10 cellular contexts compared by ENCODE assay signal in the genomic region with DNA sequence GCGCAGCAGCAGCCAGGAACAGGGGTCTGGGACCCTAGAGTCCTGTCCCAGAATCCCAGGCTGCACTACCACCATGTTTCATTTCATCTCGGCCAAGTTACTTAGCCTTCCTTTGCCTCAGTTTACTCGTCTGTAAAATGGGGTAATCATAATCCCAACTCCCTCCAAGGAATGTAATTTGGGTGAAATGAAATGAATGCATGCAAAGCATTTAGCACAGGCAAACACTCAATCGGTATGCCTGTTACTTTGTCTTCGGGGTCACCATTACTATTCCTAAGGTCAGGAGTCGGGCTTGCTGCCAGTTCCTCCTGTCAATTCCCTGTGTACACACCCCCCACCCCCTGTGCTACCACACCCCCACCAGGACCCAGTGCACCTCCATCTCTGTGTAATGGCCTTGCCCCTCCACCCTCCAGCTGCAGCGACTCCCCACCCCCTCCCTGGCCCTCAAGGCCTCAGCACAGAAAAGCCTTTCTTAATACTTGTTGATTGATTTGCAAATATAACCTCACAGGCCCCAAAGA. TPM values are rescaled to one million over a fixed set of nuclear protein-coding genes. Genes with fewer than 3 reads are reported as not detected.
DNase-seq lines count a peak whose midpoint lies in the region; ATAC-seq, FAIRE-seq and TF ChIP-seq lines count a peak whose summit lies in the region.
"Had no signal": no experiment of that assay in that cellular context is flagged by ENCODE, and none has a peak within 500 bp of the region (broad histone marks: within the 10 kb centered on the region; RNA-seq: fewer than 3 reads in every experiment).

No MANE protein-coding gene starts in this region.

- peaks cover 59 to 84% (median 67%) of the 10 kb centered on the region in 10 experiments for H3K4me1 ChIP-seq in BLaER1 treated with 17β-estradiol and CSF1 and Interleukin-3, amounts not matched to agents 10 nM and 100 nM
- H3K4me1 ChIP-seq in NT2/D1 (ENCODE audit: insufficient read depth, insufficient read length): peaks cover 21% of the 10 kb centered on the region
- H3K4me1 ChIP-seq in endothelial cell of umbilical vein (ENCODE audit: control insufficient read depth, extremely low read depth, insufficient read depth, low read length): peaks cover 18% of the 10 kb centered on the region
- peaks cover 11% of the 10 kb centered on the region for H3K4me1 ChIP-seq in neural progenitor cell

- intact Hi-C loops in endothelial cell of umbilical vein (cut with micrococcal nuclease): loop anchor here (2.0 to 10.0 kb wide), 3 partner anchors 97 to 315 kb away; no protein-coding TSS in a partner anchor

- peak overlapping the region in 9 of 11 experiments; percentile 85 to 97 (median 93); a peak in 14 of 22 replicates for H3K27ac ChIP-seq in BLaER1 treated with 17β-estradiol and CSF1 and Interleukin-3, amounts not matched to agents 10 nM and 100 nM
- no peak overlapping the region for H3K27ac ChIP-seq in endothelial cell of umbilical vein (ENCODE audit: insufficient read depth, low read depth, low read length)
- no peak overlapping the region for H3K27ac ChIP-seq in neural progenitor cell
- H3K27ac ChIP-seq: KMS-11 had no signal

- peak overlapping the region; percentile 79 to 92 (median 84); a peak in 17 of 20 replicates for H3K4me3 ChIP-seq in BLaER1 treated with 17β-estradiol and CSF1 and Interleukin-3, amounts not matched to agents 10 nM and 100 nM
- H3K4me3 ChIP-seq in NT2/D1 (ENCODE audit: insufficient read length, low read depth) (peak overlapping the region; percentile 72), endothelial cell of umbilical vein (replicated peaks in 1 of 3; ENCODE audit: insufficient read depth in 1 of 3, low read depth in 1 of 3, low read length in 3 of 3) (no peak overlapping the region), neural progenitor cell (peak overlapping the region; percentile 91)

- peaks cover 0 to 13% (median 0%) of the 10 kb centered on the region in 11 experiments; a peak in 2 of 22 replicates for H3K36me3 ChIP-seq in BLaER1 treated with 17β-estradiol and CSF1 and Interleukin-3, amounts not matched to agents 10 nM and 100 nM
- peaks cover 35% of the 10 kb centered on the region for H3K36me3 ChIP-seq in NT2/D1 (ENCODE audit: insufficient read depth, insufficient read length, low read length)
- no peaks in the 10 kb centered on the region for H3K36me3 ChIP-seq in endothelial cell of umbilical vein (ENCODE audit: control insufficient read depth in 2 of 2, extremely low read depth in 1 of 2, insufficient read depth in 2 of 2, low read length in 2 of 2)
- H3K36me3 ChIP-seq in neural progenitor cell: no peaks in the 10 kb centered on the region

- H3K79me2 ChIP-seq in endothelial cell of umbilical vein (ENCODE audit: control insufficient read depth, insufficient read depth, low read length) (no peaks in the 10 kb centered on the region), neural progenitor cell (ENCODE audit: low read depth) (peaks cover 11% of the 10 kb centered on the region)

- POLR2A ChIA-PET in endothelial cell of umbilical vein (lab: Charles Lee): no interaction called here

- DNase-seq in NT2/D1 (ENCODE audit: low read depth, low spot score) (no peak), endothelial cell of umbilical vein (ENCODE audit: low read depth, low spot score) (no peak), neural progenitor cell (ENCODE audit: low spot score) (peak; percentile 15), DMS153 (lab: John Stamatoyannopoulos, UW) (no peak), AML-193 (lab: John Stamatoyannopoulos, UW) (no peak), SW 1271 (lab: John Stamatoyannopoulos, UW) (no peak)

- no peak for TF ChIP-seq CTCF in endothelial cell of umbilical vein (IDR thresholded peaks at IDR 0.05; ENCODE audit: extremely low read depth in 1 of 2, insufficient read depth in 1 of 2, low read depth in 1 of 2, low read length in 2 of 2)
- TF ChIP-seq CTCF in neural progenitor cell (IDR thresholded peaks at IDR 0.05): no peak

- no peak for TF ChIP-seq POLR2A in endothelial cell of umbilical vein (IDR thresholded peaks at IDR 0.05; ENCODE audit: low read depth, low read length)

- BruUV-seq in endothelial cell of umbilical vein (replicated peaks; lab: Mats Ljungman, UMichigan): no TSS peak

- H3K36me3 Mint-ChIP-seq in neural progenitor cell: peaks cover 4% of the 10 kb centered on the region

- peaks cover 16% of the 10 kb centered on the region for H3K27me3 Mint-ChIP-seq in neural progenitor cell (ENCODE audit: insufficient read depth, low read depth)

- H3K4me1 Mint-ChIP-seq in neural progenitor cell: peaks cover 32% of the 10 kb centered on the region

- H3K9me3 Mint-ChIP-seq in neural progenitor cell: peaks cover 5% of the 10 kb centered on the region
- H3K9me3 Mint-ChIP-seq: T-helper 1 cell treated with Interleukin-12 subunit alpha and Interleukin-12 subunit beta and Interleukin-4 antibody, amounts not matched to agents 30 μg/mL and 1 μg/mL, for 36 hours had no signal

- no peak overlapping the region for H2AFZ ChIP-seq in endothelial cell of umbilical vein (ENCODE audit: low read depth, low read length)
- H2AFZ ChIP-seq in neural progenitor cell (replicated peaks): no peak overlapping the region

- peak overlapping the region; percentile 86 to 99 (median 96) for H3K4me2 ChIP-seq in BLaER1 treated with 17β-estradiol and CSF1 and Interleukin-3, amounts not matched to agents 10 nM and 100 nM
- H3K4me2 ChIP-seq in endothelial cell of umbilical vein (ENCODE audit: insufficient read depth, low read length) (peak overlapping the region; percentile 29), neural progenitor cell (peak overlapping the region; percentile 89)
- H3K4me2 ChIP-seq: KMS-11 had no signal

- no peaks in the 10 kb centered on the region for H4K20me1 ChIP-seq in BLaER1 treated with 17β-estradiol and CSF1 and Interleukin-3, amounts not matched to agents 10 nM and 100 nM
- H4K20me1 ChIP-seq in endothelial cell of umbilical vein (replicated peaks; ENCODE audit: control insufficient read depth, extremely low read depth, insufficient read depth, low read length): no peaks in the 10 kb centered on the region
- peaks cover 7% of the 10 kb centered on the region for H4K20me1 ChIP-seq in neural progenitor cell (ENCODE audit: low read depth)

- dilution Hi-C loops in endothelial cell of umbilical vein (cut with MboI; ENCODE audit: extremely low pct_ligation_motif_present, low sequenced_read_pairs): no loop called here

- ATAC-seq in GM19467 (IDR thresholded peaks at IDR 0.05; ENCODE audit: unreplicated experiment): no peak

- H3F3A ChIP-seq in neural progenitor cell (ENCODE audit: low read depth): peaks cover 5% of the 10 kb centered on the region

- no peaks in the 10 kb centered on the region for H3K9me1 ChIP-seq in endothelial cell of umbilical vein (replicated peaks; ENCODE audit: control insufficient read depth, extremely low read depth, insufficient read depth, low read length)

- H3K9me3 ChIP-seq in BLaER1 treated with 17β-estradiol and CSF1 and Interleukin-3, amounts not matched to agents 10 nM and 100 nM (replicated peaks in 1 of 11): peaks cover 0 to 11% (median 2%) of the 10 kb centered on the region in 11 experiments; a peak in 13 of 22 replicates
- H3K9me3 ChIP-seq in NT2/D1 (ENCODE audit: insufficient read depth, low read length) (peaks cover under 1% of the 10 kb centered on the region; the same call in 1 of the 2 replicates), endothelial cell of umbilical vein (replicated peaks; ENCODE audit: control insufficient read depth, insufficient read depth, low read length) (no peaks in the 10 kb centered on the region), neural progenitor cell (ENCODE audit: low read depth) (no peaks in the 10 kb centered on the region)

- H3K27ac Mint-ChIP-seq in neural progenitor cell: no peak overlapping the region
- H3K27ac Mint-ChIP-seq: T-helper 1 cell treated with Interleukin-12 subunit alpha and Interleukin-12 subunit beta and Interleukin-4 antibody, amounts not matched to agents 30 μg/mL and 1 μg/mL, for 36 hours had no signal

- H3K4me3 Mint-ChIP-seq in neural progenitor cell: peak overlapping the region; percentile 92
- H3K4me3 Mint-ChIP-seq: T-helper 1 cell treated with Interleukin-12 subunit alpha and Interleukin-12 subunit beta and Interleukin-4 antibody, amounts not matched to agents 30 μg/mL and 1 μg/mL, for 36 hours had no signal

- no peak for FAIRE-seq in endothelial cell of umbilical vein (lab: Jason Lieb, UNC)

- CTCF ChIA-PET in endothelial cell of umbilical vein (lab: Charles Lee): interaction anchor here (1.0 kb wide), 2 partner anchors 144 to 314 kb away, joined by 3 to 4 read pairs; no protein-coding TSS in a partner anchor

- peak overlapping the region; percentile 84 to 94 (median 91); a peak in 16 of 22 replicates for H3K9ac ChIP-seq in BLaER1 treated with 17β-estradiol and CSF1 and Interleukin-3, amounts not matched to agents 10 nM and 100 nM
- H3K9ac ChIP-seq in NT2/D1 (ENCODE audit: insufficient read length, low read depth): no peak overlapping the region
- no peak overlapping the region for H3K9ac ChIP-seq in endothelial cell of umbilical vein (replicated peaks; ENCODE audit: extremely low read depth, insufficient read depth, low read length)
- H3K9ac ChIP-seq in neural progenitor cell: no peak overlapping the region
- H3K9ac ChIP-seq: KMS-11 had no signal

- peaks cover 8 to 41% (median 36%) of the 10 kb centered on the region in 11 experiments; a peak in 21 of 22 replicates for H3K27me3 ChIP-seq in BLaER1 treated with 17β-estradiol and CSF1 and Interleukin-3, amounts not matched to agents 10 nM and 100 nM
- H3K27me3 ChIP-seq in NT2/D1 (ENCODE audit: insufficient read depth, insufficient read length) (no peaks in the 10 kb centered on the region), endothelial cell of umbilical vein (ENCODE audit: control insufficient read depth in 2 of 2, insufficient read depth in 2 of 2, low read length in 2 of 2) (peaks cover 6 to 8% of the 10 kb centered on the region in 2 experiments), neural progenitor cell (peaks cover 29% of the 10 kb centered on the region)

TF ChIP-seq in endothelial cell of umbilical vein, 7 proteins besides CTCF, POLR2A, EP300 and RAD21 (continues in another document):
- TF ChIP-seq MYC (IDR thresholded peaks at IDR 0.05; ENCODE audit: low read depth, low read length) (no peak), JUN (IDR thresholded peaks at IDR 0.05; ENCODE audit: borderline replicate concordance, insufficient read depth, insufficient read length, low read depth) (no peak), EZH2 (IDR thresholded peaks at IDR 0.05; ENCODE audit: borderline replicate concordance, low read depth, low read length, severe bottlenecking) (no peak)

RNA-seq across cellular contexts. Expression of gene TNS3, which starts 1.7 kb away (rescaled TPM):
- 45.1 and 59.8 TPM in 2 replicates for total RNA-seq in endothelial cell of umbilical vein
- 10.4 and 11.3 TPM in 2 replicates for polyA plus RNA-seq in endothelial cell of umbilical vein
- polyA plus RNA-seq in endothelial cell of umbilical vein (2011; cell fraction: cytosol; rRNA removed): 11.4 and 11.8 TPM in 2 replicates
- 19.4 and 26.6 TPM in 2 replicates for polyA plus RNA-seq in endothelial cell of umbilical vein (2011; cell fraction: nucleus; rRNA removed)
- polyA plus RNA-seq in endothelial cell of umbilical vein (2012): 17.2 and 32.2 TPM in 2 replicates
- polyA minus RNA-seq in endothelial cell of umbilical vein: 40.9 and 45.5 TPM in 2 replicates
- polyA minus RNA-seq in endothelial cell of umbilical vein (2011; cell fraction: cytosol; rRNA and poly(A)+ RNA removed): 8.7 TPM
- polyA minus RNA-seq in endothelial cell of umbilical vein (2011; cell fraction: nucleus; rRNA and poly(A)+ RNA removed): 26.9 and 29.9 TPM in 2 replicates
- total RNA-seq in neural progenitor cell (ENCODE audit: low replicate concordance): 15.0 and 21.8 TPM in 2 replicates

Comparison
In these comparisons a context has a peak if more than half of its experiments do, and no peak if none do; other contexts are left out.
1. H3K27ac ChIP-seq: peak in BLaER1 treated with 17β-estradiol and CSF1 and Interleukin-3, amounts not matched to agents 10 nM and 100 nM (9 of 11); none in endothelial cell of umbilical vein (single experiment) and neural progenitor cell (single experiment).
2. H3K4me2 ChIP-seq: peak in every context shown above with its lines; median percentile 96 in BLaER1 treated with 17β-estradiol and CSF1 and Interleukin-3, amounts not matched to agents 10 nM and 100 nM; 89 in neural progenitor cell; 29 in endothelial cell of umbilical vein.
3. H3K4me3 ChIP-seq: peak in BLaER1 treated with 17β-estradiol and CSF1 and Interleukin-3, amounts not matched to agents 10 nM and 100 nM (10 of 10), NT2/D1 (single experiment) and neural progenitor cell (single experiment); none in endothelial cell of umbilical vein (0 of 3).
4. H3K9ac ChIP-seq: peak in BLaER1 treated with 17β-estradiol and CSF1 and Interleukin-3, amounts not matched to agents 10 nM and 100 nM (11 of 11); none in NT2/D1 (single experiment), endothelial cell of umbilical vein (single experiment) and neural progenitor cell (single experiment).